ENCODE assay signal across 8 cellular contexts in the genomic region with DNA sequence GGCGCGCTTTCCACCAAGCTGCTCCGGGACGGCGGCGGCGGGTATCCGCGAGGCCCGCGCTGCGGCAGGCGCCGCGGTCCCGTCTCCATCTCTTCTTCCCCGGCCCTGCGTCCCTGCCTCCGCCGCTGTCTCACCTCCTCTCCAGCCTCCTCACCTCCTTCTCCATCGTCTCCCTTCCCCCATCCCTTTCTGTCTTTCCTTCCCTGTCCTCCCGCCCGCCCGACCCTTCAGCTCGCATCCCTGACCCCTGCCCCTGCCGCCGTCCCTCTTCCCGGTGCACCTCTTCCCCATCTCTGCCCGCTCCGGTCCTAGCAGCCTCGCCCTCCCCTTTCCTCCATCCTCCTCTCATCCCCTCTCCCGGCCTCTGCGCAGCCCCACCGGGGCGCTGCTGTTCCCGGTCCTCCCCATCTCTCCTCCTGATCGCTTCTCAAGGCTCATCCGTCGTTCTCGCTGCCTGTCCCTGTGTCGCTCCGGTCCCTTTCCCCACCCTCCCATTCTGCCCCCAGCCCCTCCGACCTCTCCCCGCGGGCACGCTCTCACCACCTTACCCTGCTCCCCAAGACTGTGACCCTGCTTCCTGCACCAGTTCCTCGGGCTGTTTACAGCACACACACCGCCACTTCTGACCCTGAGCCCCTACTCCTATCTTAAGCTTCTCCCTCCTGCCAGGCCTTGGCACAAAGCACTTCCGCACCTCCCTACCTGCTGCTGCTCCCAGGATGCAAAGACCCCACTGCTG. TPM values are rescaled to one million over a fixed set of nuclear protein-coding genes. Genes with fewer than 3 reads are reported as not detected.
A peak's percentile ranks its signal among the peaks of the same experiment; 100 is the strongest.
DNase-seq lines count a peak whose midpoint lies in the region; ATAC-seq, FAIRE-seq and TF ChIP-seq lines count a peak whose summit lies in the region.

No MANE protein-coding gene starts in this region.

- peaks cover 19% of the 10 kb centered on the region for H3K4me1 ChIP-seq in OCI-LY3 (ENCODE audit: low read length)
- peaks cover 15% of the 10 kb centered on the region for H3K4me1 ChIP-seq in mesenchymal stem cell (ENCODE audit: control insufficient read depth, insufficient read depth, low read depth, low read length)
- H3K4me1 ChIP-seq in urinary bladder (ENCODE audit: insufficient read depth) = peaks cover 2% of the 10 kb centered on the region

- H3K9ac ChIP-seq in OCI-LY3 (ENCODE audit: low read length) (peak overlapping the region; percentile 78), mesenchymal stem cell (ENCODE audit: low read length) (peak overlapping the region; percentile 91)

- H3K9me3 ChIP-seq in OCI-LY3 (ENCODE audit: insufficient read depth, low read length) (no peaks in the 10 kb centered on the region), mesenchymal stem cell (ENCODE audit: control insufficient read depth, low read length) (no peaks in the 10 kb centered on the region)

- ATAC-seq in GM21381 (IDR thresholded peaks at IDR 0.05; ENCODE audit: unreplicated experiment) = peak; percentile 1

- DNase-seq in CD14-positive monocyte (ENCODE audit: low spot score) (no peak), bronchial epithelial cell (ENCODE audit: low read depth) (no peak), mesenchymal stem cell (peak; percentile 9), NCI-H446 treated with DMSO at 0.1 percent for 48 hours (lab: John Stamatoyannopoulos, UW) (no peak), globus pallidus (ENCODE audit: low spot score) (no peak)

- H2AFZ ChIP-seq in OCI-LY3 (ENCODE audit: low read depth, low read length) (no peak overlapping the region), mesenchymal stem cell (ENCODE audit: low read depth, low read length) (peak overlapping the region; percentile 67)

- peak overlapping the region; percentile 66 for H4K8ac ChIP-seq in mesenchymal stem cell (ENCODE audit: low read length)

- H3K36me3 Mint-ChIP-seq in CD14-positive monocyte = peaks cover 14 to 19% of the 10 kb centered on the region in 2 donors

- no peak overlapping the region for H2BK120ac ChIP-seq in mesenchymal stem cell (ENCODE audit: low read depth, low read length)

- H3K27ac ChIP-seq in OCI-LY3 (ENCODE audit: low read length) = peak overlapping the region; percentile 49
- no peak overlapping the region for H3K27ac ChIP-seq in mesenchymal stem cell (ENCODE audit: low read length, poor library complexity, severe bottlenecking)
- no peak overlapping the region for H3K27ac ChIP-seq in urinary bladder (ENCODE audit: low read depth)

- H3K4me1 Mint-ChIP-seq in CD14-positive monocyte = peaks cover 34% of the 10 kb centered on the region

- H3K36me3 ChIP-seq in OCI-LY3 (replicated peaks; ENCODE audit: low read depth, low read length) = no peaks in the 10 kb centered on the region
- no peaks in the 10 kb centered on the region for H3K36me3 ChIP-seq in bronchial epithelial cell (ENCODE audit: control insufficient read depth, insufficient read depth, low read length)
- peaks cover 0 to 14% of the 10 kb centered on the region in 2 experiments for H3K36me3 ChIP-seq in mesenchymal stem cell (ENCODE audit: control insufficient read depth in 1 of 2, insufficient read depth in 2 of 2, low read depth in 1 of 2, low read length in 2 of 2)
- no peaks in the 10 kb centered on the region for H3K36me3 ChIP-seq in urinary bladder (ENCODE audit: insufficient read depth)

- peaks cover 32% of the 10 kb centered on the region for H3K79me1 ChIP-seq in mesenchymal stem cell (replicated peaks; ENCODE audit: low read length, poor library complexity, severe bottlenecking)

- H2BK15ac ChIP-seq in mesenchymal stem cell (ENCODE audit: low read depth, poor library complexity, severe bottlenecking) = peak overlapping the region; percentile 73

- H2AK5ac ChIP-seq in mesenchymal stem cell (ENCODE audit: low read length, severe bottlenecking) = no peak overlapping the region

- peak overlapping the region in 1 of 2 experiments; percentile 40 for H3K4ac ChIP-seq in mesenchymal stem cell (ENCODE audit: low read depth in 1 of 2, low read length in 2 of 2)

- H3K27me3 ChIP-seq in OCI-LY3 (ENCODE audit: low read depth, low read length) (no peaks in the 10 kb centered on the region), bronchial epithelial cell (ENCODE audit: control insufficient read depth, insufficient read depth, low read length) (no peaks in the 10 kb centered on the region), mesenchymal stem cell (ENCODE audit: control insufficient read depth in 1 of 2, insufficient read depth in 1 of 2, low read length in 2 of 2) (peaks cover 0 to 6% of the 10 kb centered on the region in 2 experiments)

- peak overlapping the region in 1 of 2 experiments; percentile 23 for H3K18ac ChIP-seq in mesenchymal stem cell (ENCODE audit: low read depth in 1 of 2, low read length in 2 of 2)

- peaks cover 0 to 2% (median 0%) of the 10 kb centered on the region in 7 donors for H3K9me3 Mint-ChIP-seq in CD14-positive monocyte

- H2BK12ac ChIP-seq in mesenchymal stem cell (ENCODE audit: low read length in 2 of 2) = peak overlapping the region in 1 of 2 experiments; percentile 6

- no peak overlapping the region for H3K14ac ChIP-seq in mesenchymal stem cell (ENCODE audit: low read length in 2 of 2)

- H2BK5ac ChIP-seq in mesenchymal stem cell (ENCODE audit: low read depth, low read length, poor library complexity, severe bottlenecking) = no peak overlapping the region

- H3K23ac ChIP-seq in mesenchymal stem cell (ENCODE audit: low read length in 2 of 2) = peak overlapping the region; percentile 20 to 65

- WGBS in mesenchymal stem cell = 1% methylated on average over 43 of the region's 49 CpGs
- 1% methylated on average over 49 of the region's 49 CpGs for WGBS in urinary bladder

- intact Hi-C loops in CD14-positive monocyte (cut with micrococcal nuclease) = loop anchor here (1.0 to 10.0 kb wide), 4 partner anchors 34 to 402 kb away; a partner anchor contains a TSS

- no peak overlapping the region for H4K91ac ChIP-seq in mesenchymal stem cell (ENCODE audit: low read length)

- H3K27ac Mint-ChIP-seq in CD14-positive monocyte = peak overlapping the region; percentile 42 to 93 (median 82)

- no peak for TF ChIP-seq CTCF in CD14-positive monocyte (IDR thresholded peaks at IDR 0.05)
- TF ChIP-seq CTCF in OCI-LY3 (IDR thresholded peaks at IDR 0.05; ENCODE audit: low read depth, low read length) = no peak
- no peak for TF ChIP-seq CTCF in bronchial epithelial cell (IDR thresholded peaks at IDR 0.05; ENCODE audit: insufficient read depth, low read length, severe bottlenecking)

- peak overlapping the region; percentile 85 to 89 for H3K4me3 Mint-ChIP-seq in CD14-positive monocyte

- H3K27me3 Mint-ChIP-seq in CD14-positive monocyte (ENCODE audit: low read depth in 3 of 3) = peaks cover 0 to 1% (median 1%) of the 10 kb centered on the region in 3 donors

- H3K79me2 ChIP-seq in OCI-LY3 (ENCODE audit: low read length) = peaks cover 20% of the 10 kb centered on the region

- peaks cover 6% of the 10 kb centered on the region; the same call in 1 of the 2 replicates for H4K20me1 ChIP-seq in OCI-LY3 (ENCODE audit: insufficient read depth, low read length)

- no peak for FAIRE-seq in bronchial epithelial cell (lab: Jason Lieb, UNC)

- peak overlapping the region; percentile 99 for H3K4me2 ChIP-seq in OCI-LY3 (ENCODE audit: low read length)
- H3K4me2 ChIP-seq in mesenchymal stem cell (ENCODE audit: low read length, poor library complexity, severe bottlenecking) = peak overlapping the region; percentile 89

- peak overlapping the region; percentile 93 for H3K4me3 ChIP-seq in OCI-LY3 (ENCODE audit: low read length)
- peak overlapping the region; percentile 84 for H3K4me3 ChIP-seq in bronchial epithelial cell (ENCODE audit: low read depth, low read length)
- peak overlapping the region; percentile 71 to 86 for H3K4me3 ChIP-seq in mesenchymal stem cell (ENCODE audit: insufficient read depth in 1 of 2, low read depth in 1 of 2, low read length in 2 of 2)
- peak overlapping the region; percentile 76 for H3K4me3 ChIP-seq in urinary bladder (ENCODE audit: low read depth, low read length)

RNA-seq across cellular contexts. Expression of a gene that starts 0.8 kb away (rescaled TPM):
- 1 to 10 TPM in 1 of 2 donors, under 1 TPM in 1; 0.39 to 1.2 TPM for polyA plus RNA-seq in CD14-positive monocyte
- total RNA-seq in bronchial epithelial cell = 3.2 and 6.8 TPM in 2 replicates
- 3.2 TPM for polyA plus RNA-seq in mesenchymal stem cell (2013, experiment 1 of 2)
- polyA plus RNA-seq in mesenchymal stem cell (2013, experiment 2 of 2) = 3.2 TPM
- 6.8 TPM for total RNA-seq in urinary bladder
- polyA plus RNA-seq in urinary bladder = 5.1 TPM

RNA-seq across cellular contexts. Expression of a gene that starts 52.7 kb away (rescaled TPM):
- 10 to 100 TPM; 11.5 to 22.7 TPM for polyA plus RNA-seq in CD14-positive monocyte
- total RNA-seq in bronchial epithelial cell = 1.3 and 1.8 TPM in 2 replicates
- polyA plus RNA-seq in mesenchymal stem cell (2013, experiment 1 of 2) = 1.0 TPM
- 0.92 TPM for polyA plus RNA-seq in mesenchymal stem cell (2013, experiment 2 of 2)
- total RNA-seq in urinary bladder = 3.8 TPM
- 13.0 TPM for polyA plus RNA-seq in urinary bladder
